Comparison of ENCODE assay signal across 19 cellular contexts in genomic region chr2:240902615-240903041, GRCh38. TPM values are rescaled to one million over a fixed set of nuclear protein-coding genes. Genes with fewer than 3 reads are reported as not detected.
DNase-seq lines count a peak whose midpoint lies in the region; ATAC-seq and TF ChIP-seq lines count a peak whose summit lies in the region.
"Had no signal": no experiment of that assay in that cellular context is flagged by ENCODE, and none has a peak within 500 bp of the region (broad histone marks: within the 10 kb centered on the region; RNA-seq: fewer than 3 reads in every experiment).

No MANE protein-coding gene starts in this region.

- peaks cover 9% of the 10 kb centered on the region for H3K4me1 Mint-ChIP-seq in progenitor cell of endocrine pancreas (ENCODE audit: low read depth)
- H3K4me1 Mint-ChIP-seq: GM23338 had no signal

- DNase-seq in SK-N-SH (peak; percentile 80), RPMI8226 (peak; percentile 30), left colon (no peak), progenitor cell of endocrine pancreas (ENCODE audit: low spot score, unreplicated experiment) (no peak), foreskin melanocyte (no peak), NCI-H2227 treated with DMSO at 0.1 percent for 48 hours (lab: John Stamatoyannopoulos, UW) (no peak)
- no peak for DNase-seq in activated CD4-positive, alpha-beta T cell treated with anti-CD3 and anti-CD28 coated beads, Interleukin-2, amount 50 U/mL, for 4 hours
- DNase-seq: 8988T, C1 segment of cervical spinal cord, DMS153, EL, NCI-H1694 treated with DMSO at 0.1 percent for 48 hours, NCI-H446, NCI-H748 treated with DMSO at 0.1 percent for 48 hours, PC-3 had no signal

- peaks cover 5% of the 10 kb centered on the region; the same call in 1 of the 2 replicates for H3K27me3 ChIP-seq in SK-N-SH (ENCODE audit: insufficient read depth)

- H3K9me3 Mint-ChIP-seq in progenitor cell of endocrine pancreas (ENCODE audit: low read depth) = peaks cover 6% of the 10 kb centered on the region

- no peak; the same call in 2 of the 3 replicates for ATAC-seq in SK-N-SH treated with all-trans-retinoic acid at 6 μM for 48 hours
- ATAC-seq in left colon = peak; percentile 26
- ATAC-seq: GM23338, K562, PC-3 had no signal

- no peak overlapping the region for H3K4me3 Mint-ChIP-seq in progenitor cell of endocrine pancreas (ENCODE audit: low read depth)
- H3K4me3 Mint-ChIP-seq: GM23338 had no signal

- no peak overlapping the region for H2AFZ ChIP-seq in SK-N-SH (ENCODE audit: low read depth)
- H2AFZ ChIP-seq: GM23338 had no signal

- peak overlapping the region in 1 of 2 experiments; percentile 4; a peak in 2 of 4 replicates for H3K27ac ChIP-seq in SK-N-SH (ENCODE audit: low read depth in 2 of 2, low read length in 1 of 2)

- WGBS in SK-N-SH (ENCODE audit: low lambda C conversion rate) = 10% methylated on average over 4 of the region's 7 CpGs

- no peaks in the 10 kb centered on the region for H3F3A ChIP-seq in SK-N-SH (replicated peaks; ENCODE audit: insufficient read depth)

- H4K20me1 ChIP-seq in SK-N-SH (ENCODE audit: insufficient read depth) = no peaks in the 10 kb centered on the region

- H3K9ac ChIP-seq in SK-N-SH = no peak overlapping the region

- H3K36me3 ChIP-seq in SK-N-SH (replicated peaks in 1 of 2; ENCODE audit: control insufficient read depth in 1 of 2, insufficient read depth in 2 of 2, low read length in 1 of 2) = no peaks in the 10 kb centered on the region

- H3K27ac Mint-ChIP-seq in progenitor cell of endocrine pancreas = peak overlapping the region; percentile 41
- H3K27ac Mint-ChIP-seq: GM23338 had no signal

- H3K27me3 Mint-ChIP-seq in progenitor cell of endocrine pancreas = peaks cover 5% of the 10 kb centered on the region

- peaks cover 0 to 64% of the 10 kb centered on the region in 2 experiments; a peak in 1 of 4 replicates for H3K4me1 ChIP-seq in SK-N-SH (ENCODE audit: control insufficient read depth in 1 of 2, insufficient read depth in 2 of 2, low read depth in 1 of 2, low read length in 1 of 2)

- POLR2A ChIA-PET in SK-N-SH (lab: Yijun Ruan, JAX) = no interaction called here

- intact Hi-C loops in left colon (cut with DNase I, micrococcal nuclease) = no loop called here

- H3K9me3 ChIP-seq in SK-N-SH = no peaks in the 10 kb centered on the region

- H3K9me2 ChIP-seq in SK-N-SH = no peaks in the 10 kb centered on the region

- no peak for TF ChIP-seq CTCF in SK-N-SH (IDR thresholded peaks at IDR 0.05)
- no peak for TF ChIP-seq CTCF in progenitor cell of endocrine pancreas (IDR thresholded peaks at IDR 0.05; ENCODE audit: unreplicated experiment)

- H3K4me3 ChIP-seq in SK-N-SH (ENCODE audit: low read depth in 2 of 2, low read length in 1 of 2) = no peak overlapping the region
- H3K4me3 ChIP-seq: GM23338, K562 had no signal

- H3K4me2 ChIP-seq in SK-N-SH = no peak overlapping the region
- H3K4me2 ChIP-seq: GM23338 had no signal

- TF ChIP-seq EP300 in SK-N-SH (IDR thresholded peaks at IDR 0.05; ENCODE audit: borderline replicate concordance in 1 of 2, low read depth in 1 of 2, low read length in 1 of 2) = peak in 1 of 2 experiments; percentile 26; a peak in 1 of 4 replicates

- CTCF ChIA-PET in SK-N-SH (lab: Yijun Ruan, JAX) = interaction anchor here (0.6 to 2.8 kb wide), 9 partner anchors 9 to 81 kb away, joined by 3 to 13 read pairs (median 3); no protein-coding TSS in a partner anchor

- H3K36me3 Mint-ChIP-seq in progenitor cell of endocrine pancreas (ENCODE audit: insufficient read depth) = no peaks in the 10 kb centered on the region

- H3K79me2 ChIP-seq in SK-N-SH (ENCODE audit: insufficient read depth) = no peaks in the 10 kb centered on the region

- no peak for TF ChIP-seq RAD21 in SK-N-SH (IDR thresholded peaks at IDR 0.05; ENCODE audit: low read length)

TF ChIP-seq in SK-N-SH, 30 proteins besides CTCF, POLR2A, EP300 and RAD21:
- peak; percentile 89; the same call in 1 of the 2 replicates for TF ChIP-seq GATA2 (CRISPR knock-in tag; IDR thresholded peaks at IDR 0.05)
- TF ChIP-seq ELF1 (IDR thresholded peaks at IDR 0.05) = no peak
- TF ChIP-seq FOXJ3 (CRISPR knock-in tag; IDR thresholded peaks at IDR 0.05) = peak; percentile 67; the same call in 1 of the 2 replicates
- no peak for TF ChIP-seq NRF1 (IDR thresholded peaks at IDR 0.05; ENCODE audit: low read depth, low read length)

TF ChIP-seq in SK-N-SH treated with all-trans-retinoic acid at 6 μM for 48 hours, 23 proteins besides CTCF, POLR2A, EP300 and RAD21 (continues in another document):
- TF ChIP-seq ESRRG (CRISPR knock-in tag; IDR thresholded peaks at IDR 0.05) = no peak
- no peak for TF ChIP-seq TOX (CRISPR knock-in tag; IDR thresholded peaks at IDR 0.05; ENCODE audit: borderline replicate concordance)
- TF ChIP-seq ZNF70 (CRISPR knock-in tag; IDR thresholded peaks at IDR 0.05) = no peak
- no peak for TF ChIP-seq ZNF8 (CRISPR knock-in tag; IDR thresholded peaks at IDR 0.05)
- no peak for TF ChIP-seq CSDC2 (CRISPR knock-in tag; IDR thresholded peaks at IDR 0.05)
- no peak for TF ChIP-seq ISL1 (CRISPR knock-in tag; IDR thresholded peaks at IDR 0.05)
- TF ChIP-seq OSR1 (CRISPR knock-in tag; IDR thresholded peaks at IDR 0.05) = no peak
- TF ChIP-seq CSRNP3 (CRISPR knock-in tag; IDR thresholded peaks at IDR 0.05) = no peak
- TF ChIP-seq RARB (CRISPR knock-in tag; IDR thresholded peaks at IDR 0.05) = no peak
- TF ChIP-seq ZC3H10 (CRISPR knock-in tag; IDR thresholded peaks at IDR 0.05) = no peak
- no peak for TF ChIP-seq GLIS3 (CRISPR knock-in tag; IDR thresholded peaks at IDR 0.05)
- no peak for TF ChIP-seq ZFP30 (CRISPR knock-in tag; IDR thresholded peaks at IDR 0.05)
- TF ChIP-seq PPARA (CRISPR knock-in tag; IDR thresholded peaks at IDR 0.05; ENCODE audit: borderline replicate concordance) = no peak
- TF ChIP-seq ARNTL (CRISPR knock-in tag; IDR thresholded peaks at IDR 0.05; ENCODE audit: borderline replicate concordance, low read depth) = no peak
- no peak for TF ChIP-seq SNAI2 (CRISPR knock-in tag; IDR thresholded peaks at IDR 0.05)
- no peak for TF ChIP-seq TCF4 (CRISPR knock-in tag; IDR thresholded peaks at IDR 0.05; ENCODE audit: borderline replicate concordance)
- no peak for TF ChIP-seq BACH2 (CRISPR knock-in tag; IDR thresholded peaks at IDR 0.05; ENCODE audit: borderline replicate concordance)
- TF ChIP-seq ZNF565 (CRISPR knock-in tag; conservative IDR thresholded peaks at IDR 0.05; ENCODE audit: low read depth) = no peak
- no peak for TF ChIP-seq PATZ1 (CRISPR knock-in tag; IDR thresholded peaks at IDR 0.05; ENCODE audit: borderline replicate concordance)

RNA-seq across cellular contexts. Expression of gene CROCC2, which starts 3.5 kb away (rescaled TPM):
- not detected in 2 replicates for polyA plus RNA-seq in SK-N-SH (2012; rRNA removed)
- polyA plus RNA-seq in SK-N-SH (2012; cell fraction: cytosol; rRNA removed) = not detected in 2 replicates
- 0.01 and 0.06 TPM in 2 replicates for polyA plus RNA-seq in SK-N-SH (2012; cell fraction: nucleus; rRNA removed)
- under 1 TPM in 1 of 2 donors, not detected in 1; 0.06 TPM for total RNA-seq in left colon
- 0.36 and 0.40 TPM in 2 replicates for total RNA-seq in progenitor cell of endocrine pancreas
- total RNA-seq: GM23338, HT1080, K562, PC-3 had no signal
- polyA plus RNA-seq: GM23338, K562 had no signal

RNA-seq across cellular contexts. Expression of gene MAB21L4, which starts 6.7 kb away (rescaled TPM):
- polyA plus RNA-seq in SK-N-SH (2012; rRNA removed) = not detected in 2 replicates
- not detected in 2 replicates for polyA plus RNA-seq in SK-N-SH (2012; cell fraction: cytosol; rRNA removed)
- polyA plus RNA-seq in SK-N-SH (2012; cell fraction: nucleus; rRNA removed) = not detected in 2 replicates
- 10 to 100 TPM in 1 of 2 donors, 1 to 10 TPM in 1; 4.5 to 11.8 TPM for total RNA-seq in left colon
- 9.7 and 12.5 TPM in 2 replicates for total RNA-seq in progenitor cell of endocrine pancreas
- total RNA-seq: GM23338, HT1080, K562 had no signal
- polyA plus RNA-seq: GM23338 had no signal

RNA-seq across cellular contexts. Expression of gene AGXT, which starts 34.0 kb away (rescaled TPM):
- not detected in 2 replicates for polyA plus RNA-seq in SK-N-SH (2012; rRNA removed)
- polyA plus RNA-seq in SK-N-SH (2012; cell fraction: cytosol; rRNA removed) = not detected in 2 replicates
- polyA plus RNA-seq in SK-N-SH (2012; cell fraction: nucleus; rRNA removed) = not detected in 2 replicates
- total RNA-seq in left colon (1 to 10 TPM in 1 of 2 donors, under 1 TPM in 1; 0.59 to 3.0 TPM), progenitor cell of endocrine pancreas (1.0 and 1.2 TPM in 2 replicates)
- total RNA-seq: GM23338, HT1080, PC-3 had no signal
- polyA plus RNA-seq: GM23338, K562 had no signal

Comparison
In these comparisons a context has a peak if more than half of its experiments do, and no peak if none do; other contexts are left out.
1. DNase-seq: peak in SK-N-SH (single experiment) and RPMI8226 (single experiment); none in left colon (0 of 2), progenitor cell of endocrine pancreas (single experiment), activated CD4-positive, alpha-beta T cell treated with anti-CD3 and anti-CD28 coated beads, Interleukin-2, amount 50 U/mL, for 4 hours (0 of 2), foreskin melanocyte (single experiment) and NCI-H2227 treated with DMSO at 0.1 percent for 48 hours (single experiment).